22 cellular contexts compared by ENCODE assay signal in genomic region chr5:44506561-44506960, GRCh38.
DNase-seq lines count a peak whose midpoint lies in the region; ATAC-seq and TF ChIP-seq lines count a peak whose summit lies in the region.
"Had no signal": no experiment of that assay in that cellular context is flagged by ENCODE, and none has a peak within 500 bp of the region (broad histone marks: within the 10 kb centered on the region; RNA-seq: fewer than 3 reads in every experiment).

No MANE protein-coding gene starts in this region.

- H3K27me3 ChIP-seq in GM23338 (ENCODE audit: insufficient read depth) (no peaks in the 10 kb centered on the region), neural progenitor cell (no peaks in the 10 kb centered on the region)
- H3K27me3 ChIP-seq: Peyer's patch had no signal

- no peaks in the 10 kb centered on the region for H3K4me1 ChIP-seq in GM23338 (ENCODE audit: insufficient read depth)
- H3K4me1 ChIP-seq in neural progenitor cell: peaks cover 36% of the 10 kb centered on the region
- H3K4me1 ChIP-seq: HAP-1, Peyer's patch had no signal

- peak overlapping the region; percentile 12; the same call in 1 of the 2 replicates for H3K27ac Mint-ChIP-seq in GM23338
- H3K27ac Mint-ChIP-seq in glutamatergic neuron (ENCODE audit: unreplicated experiment): peak overlapping the region; percentile 71
- no peak overlapping the region for H3K27ac Mint-ChIP-seq in neural progenitor cell
- H3K27ac Mint-ChIP-seq: CD4-positive, CD25-positive, alpha-beta regulatory T cell; T-helper 1 cell treated with Interleukin-12 subunit alpha and Interleukin-12 subunit beta and Interleukin-4 antibody, amounts not matched to agents 30 μg/mL and 1 μg/mL, for 36 hours had no signal

- H3F3A ChIP-seq in GM23338 (replicated peaks; ENCODE audit: low read depth) (no peaks in the 10 kb centered on the region), neural progenitor cell (ENCODE audit: low read depth) (peaks cover 12% of the 10 kb centered on the region)

- H3K36me3 Mint-ChIP-seq in GM23338 (ENCODE audit: low read depth): no peaks in the 10 kb centered on the region
- no peaks in the 10 kb centered on the region for H3K36me3 Mint-ChIP-seq in glutamatergic neuron (ENCODE audit: unreplicated experiment)
- H3K36me3 Mint-ChIP-seq in neural progenitor cell: no peaks in the 10 kb centered on the region
- H3K36me3 Mint-ChIP-seq: CD4-positive, CD25-positive, alpha-beta regulatory T cell had no signal

- H3K27ac ChIP-seq in GM23338 (ENCODE audit: low read depth): no peak overlapping the region
- H3K27ac ChIP-seq in neural progenitor cell: no peak overlapping the region
- H3K27ac ChIP-seq: GM23248, Peyer's patch had no signal

- H3K9me3 Mint-ChIP-seq in GM23338: no peaks in the 10 kb centered on the region
- H3K9me3 Mint-ChIP-seq in glutamatergic neuron (ENCODE audit: unreplicated experiment): peaks cover 8% of the 10 kb centered on the region
- H3K9me3 Mint-ChIP-seq in neural progenitor cell: no peaks in the 10 kb centered on the region
- H3K9me3 Mint-ChIP-seq: T-helper 1 cell treated with Interleukin-12 subunit alpha and Interleukin-12 subunit beta and Interleukin-4 antibody, amounts not matched to agents 30 μg/mL and 1 μg/mL, for 36 hours had no signal

- H3K4me2 ChIP-seq in GM23338 (no peak overlapping the region), neural progenitor cell (peak overlapping the region; percentile 36)

- H3K27me3 Mint-ChIP-seq in GM23338 (ENCODE audit: insufficient read depth, low read depth, poor library complexity) (peaks cover 2% of the 10 kb centered on the region), glutamatergic neuron (ENCODE audit: unreplicated experiment) (no peaks in the 10 kb centered on the region), neural progenitor cell (ENCODE audit: insufficient read depth, low read depth) (no peaks in the 10 kb centered on the region)
- H3K27me3 Mint-ChIP-seq: CD4-positive, CD25-positive, alpha-beta regulatory T cell had no signal

- H3K4me3 ChIP-seq in GM23338: no peak overlapping the region
- H3K4me3 ChIP-seq in neural progenitor cell: no peak overlapping the region
- H3K4me3 ChIP-seq: GM12878, GM23248, HAP-1, K562, Peyer's patch had no signal

- H3K4me3 Mint-ChIP-seq in GM23338 (no peak overlapping the region), glutamatergic neuron (ENCODE audit: unreplicated experiment) (peak overlapping the region; percentile 69), neural progenitor cell (no peak overlapping the region)
- H3K4me3 Mint-ChIP-seq: CD4-positive, CD25-positive, alpha-beta regulatory T cell; T-helper 1 cell treated with Interleukin-12 subunit alpha and Interleukin-12 subunit beta and Interleukin-4 antibody, amounts not matched to agents 30 μg/mL and 1 μg/mL, for 36 hours had no signal

- no peaks in the 10 kb centered on the region for H3K9me2 ChIP-seq in GM23338 (ENCODE audit: insufficient read depth)

- H3K79me2 ChIP-seq in GM23338 (replicated peaks; ENCODE audit: insufficient read depth) (no peaks in the 10 kb centered on the region), neural progenitor cell (ENCODE audit: low read depth) (no peaks in the 10 kb centered on the region)

- H3K9ac ChIP-seq in neural progenitor cell: no peak overlapping the region
- H3K9ac ChIP-seq: GM23248 had no signal

- H3K4me1 Mint-ChIP-seq in GM23338: peaks cover 6% of the 10 kb centered on the region; the same call in 2 of the 3 replicates
- H3K4me1 Mint-ChIP-seq in glutamatergic neuron (ENCODE audit: low read depth, unreplicated experiment): peaks cover 11% of the 10 kb centered on the region
- no peaks in the 10 kb centered on the region for H3K4me1 Mint-ChIP-seq in neural progenitor cell
- H3K4me1 Mint-ChIP-seq: CD4-positive, CD25-positive, alpha-beta regulatory T cell had no signal

- DNase-seq in GM23338 (ENCODE audit: low spot score): no peak
- peak; percentile 41 for DNase-seq in NCI-H748 treated with DMSO at 0.1 percent for 48 hours (lab: John Stamatoyannopoulos, UW)
- no peak for DNase-seq in glutamatergic neuron
- DNase-seq in neural progenitor cell (ENCODE audit: low spot score): peak; percentile 34
- no peak for DNase-seq in A172 (ENCODE audit: low spot score)
- no peak for DNase-seq in NCI-H69 (lab: John Stamatoyannopoulos, UW)
- DNase-seq in NCI-H526 treated with DMSO at 0.1 percent for 48 hours (lab: John Stamatoyannopoulos, UW): no peak
- DNase-seq: CD4-positive, CD25-positive, alpha-beta regulatory T cell; DMS79 treated with DMSO at 0.1 percent for 48 hours; GM23248; MM.1S; NCI-H1092; NCI-H1436; NCI-H1930; NCI-H226; NCI-H774; Peyer's patch had no signal

- no peak for TF ChIP-seq CTCF in GM23338 (conservative IDR thresholded peaks at IDR 0.05; ENCODE audit: low read depth in 2 of 2)
- no peak for TF ChIP-seq CTCF in glutamatergic neuron (IDR thresholded peaks at IDR 0.05; ENCODE audit: partially characterized antibody, unreplicated experiment)
- no peak for TF ChIP-seq CTCF in neural progenitor cell (IDR thresholded peaks at IDR 0.05)

- H3K9me3 ChIP-seq in neural progenitor cell (ENCODE audit: low read depth): no peaks in the 10 kb centered on the region
- H3K9me3 ChIP-seq: HAP-1, Peyer's patch had no signal

- ATAC-seq in GM23338: no peak
- ATAC-seq: GM12878, HepG2, K562 had no signal

- H4K20me1 ChIP-seq in GM23338 (replicated peaks; ENCODE audit: insufficient read depth) (no peaks in the 10 kb centered on the region), neural progenitor cell (ENCODE audit: low read depth) (no peaks in the 10 kb centered on the region)

- H3K36me3 ChIP-seq in GM23338 (ENCODE audit: insufficient read depth) (no peaks in the 10 kb centered on the region), neural progenitor cell (no peaks in the 10 kb centered on the region)
- H3K36me3 ChIP-seq: HAP-1, Peyer's patch had no signal

- H2AFZ ChIP-seq in GM23338: no peak overlapping the region
- no peak overlapping the region for H2AFZ ChIP-seq in neural progenitor cell (replicated peaks)
- H2AFZ ChIP-seq: GM23248 had no signal

TF ChIP-seq in GM23338, 12 proteins besides CTCF, POLR2A, EP300 and RAD21 (continues in another document):
- TF ChIP-seq JUNB (IDR thresholded peaks at IDR 0.05; ENCODE audit: unreplicated experiment) (no peak), CREB1 (CRISPR knock-in tag; IDR thresholded peaks at IDR 0.05; ENCODE audit: low read depth) (no peak), ZNF331 (CRISPR knock-in tag; IDR thresholded peaks at IDR 0.05; ENCODE audit: low read depth) (no peak), REST (IDR thresholded peaks at IDR 0.05; ENCODE audit: unreplicated experiment) (no peak), ZNF114 (CRISPR knock-in tag; IDR thresholded peaks at IDR 0.05) (no peak), EZH2phosphoT487 (IDR thresholded peaks at IDR 0.05; ENCODE audit: unreplicated experiment) (no peak), EZH2 (IDR thresholded peaks at IDR 0.05; ENCODE audit: low read depth, unreplicated experiment) (no peak)

Comparison
In these comparisons a context has a peak if more than half of its experiments do, and no peak if none do; other contexts are left out.
1. DNase-seq: peak in NCI-H748 treated with DMSO at 0.1 percent for 48 hours (single experiment) and neural progenitor cell (single experiment); none in GM23338 (single experiment), glutamatergic neuron (single experiment), A172 (single experiment), NCI-H69 (single experiment) and NCI-H526 treated with DMSO at 0.1 percent for 48 hours (single experiment).